Comparison of ENCODE assay signal across 16 cellular contexts in genomic region chr15:63908281-63908680, GRCh38.
DNase-seq lines count a peak whose midpoint lies in the region; TF ChIP-seq lines count a peak whose summit lies in the region.
"Had no signal": no experiment of that assay in that cellular context is flagged by ENCODE, and none has a peak within 500 bp of the region (broad histone marks: within the 10 kb centered on the region; RNA-seq: fewer than 3 reads in every experiment).

No MANE protein-coding gene starts in this region.

- TF ChIP-seq CTCF in mammary epithelial cell (conservative IDR thresholded peaks at IDR 0.05 in 1 of 2, IDR thresholded peaks at IDR 0.05 in 1 of 2; ENCODE audit: extremely low read depth in 1 of 2, insufficient read depth in 1 of 2, low read depth in 1 of 2, low read length in 2 of 2) (no peak), MCF 10A (IDR thresholded peaks at IDR 0.05; ENCODE audit: unreplicated experiment) (no peak), RWPE1 (conservative IDR thresholded peaks at IDR 0.05; ENCODE audit: low read depth) (no peak), spleen (IDR thresholded peaks at IDR 0.05 in 8 of 11, conservative IDR thresholded peaks at IDR 0.05 in 3 of 11) (no peak)

- no peak overlapping the region for H3K4me3 Mint-ChIP-seq in MCF 10A (ENCODE audit: unreplicated experiment)
- H3K4me3 Mint-ChIP-seq in dendritic cell treated with granulocyte-macrophage colony-stimulating factor and Interleukin-4, amounts not matched to agents 40 ng/mL and 50 ng/mL, for 4 days = no peak overlapping the region
- H3K4me3 Mint-ChIP-seq: CD4-positive, CD25-positive, alpha-beta regulatory T cell; GM23338 had no signal

- no peaks in the 10 kb centered on the region for H3K9me3 ChIP-seq in mammary epithelial cell (replicated peaks; ENCODE audit: insufficient read depth, low read length)
- H3K9me3 ChIP-seq in spleen = no peaks in the 10 kb centered on the region
- H3K9me3 ChIP-seq: BLaER1 had no signal

- CTCF ChIA-PET in mammary epithelial cell (lab: Charles Lee; ENCODE audit: low non-redundant PET) = no interaction called here
- CTCF ChIA-PET in MCF 10A (lab: Yijun Ruan, JAX) = interaction anchor here (0.6 to 1.2 kb wide), 3 partner anchors 38 to 1573 kb away, joined by 4 to 6 read pairs (median 6); partner anchors contain the start of gene DAPK2
- CTCF ChIA-PET in RWPE1 (lab: Yijun Ruan, JAX) = interaction anchor here (0.8 to 1.0 kb wide), 2 partner anchors 156 to 159 kb away, joined by 4 read pairs; no protein-coding TSS in a partner anchor
- CTCF ChIA-PET in HEK293T (lab: Yijun Ruan, JAX) = no interaction called here

- H3K27ac ChIP-seq in mammary epithelial cell (ENCODE audit: insufficient read depth, low read depth, low read length) (no peak overlapping the region), RWPE1 (peak overlapping the region; percentile 55), spleen (peak overlapping the region in 4 of 8 donors; percentile 26 to 76 (median 50))
- H3K27ac ChIP-seq: 22Rv1, BLaER1 had no signal

- no peaks in the 10 kb centered on the region for H3K4me1 Mint-ChIP-seq in MCF 10A (ENCODE audit: insufficient read depth, unreplicated experiment)
- H3K4me1 Mint-ChIP-seq in dendritic cell treated with granulocyte-macrophage colony-stimulating factor and Interleukin-4, amounts not matched to agents 40 ng/mL and 50 ng/mL, for 4 days (ENCODE audit: low read depth) = peaks cover 37% of the 10 kb centered on the region

- H4K20me1 ChIP-seq in mammary epithelial cell (ENCODE audit: insufficient read depth, low read length) = no peaks in the 10 kb centered on the region
- H4K20me1 ChIP-seq: BLaER1 had no signal

- H3K4me2 ChIP-seq in mammary epithelial cell (ENCODE audit: insufficient read depth, low read depth, low read length) = no peak overlapping the region
- H3K4me2 ChIP-seq: BLaER1, GM23338 had no signal

- dilution Hi-C loops in mammary epithelial cell (cut with HindIII; ENCODE audit: low sequenced_read_pairs) = no loop called here

- H3K36me3 ChIP-seq in mammary epithelial cell (ENCODE audit: insufficient read depth, low read length) (no peaks in the 10 kb centered on the region), spleen (peaks cover 0 to 46% (median 0%) of the 10 kb centered on the region in 6 donors)
- H3K36me3 ChIP-seq: BLaER1 had no signal

- no peaks in the 10 kb centered on the region for H3K36me3 Mint-ChIP-seq in MCF 10A (ENCODE audit: insufficient read depth, unreplicated experiment)
- no peaks in the 10 kb centered on the region for H3K36me3 Mint-ChIP-seq in dendritic cell treated with granulocyte-macrophage colony-stimulating factor and Interleukin-4, amounts not matched to agents 40 ng/mL and 50 ng/mL, for 4 days (ENCODE audit: low read depth)
- H3K36me3 Mint-ChIP-seq: CD4-positive, CD25-positive, alpha-beta regulatory T cell had no signal

- no peaks in the 10 kb centered on the region for H3K27me3 Mint-ChIP-seq in MCF 10A (ENCODE audit: insufficient read depth, unreplicated experiment)
- H3K27me3 Mint-ChIP-seq in dendritic cell treated with granulocyte-macrophage colony-stimulating factor and Interleukin-4, amounts not matched to agents 40 ng/mL and 50 ng/mL, for 4 days = peaks cover 4% of the 10 kb centered on the region
- H3K27me3 Mint-ChIP-seq: CD4-positive, CD25-positive, alpha-beta regulatory T cell had no signal

- intact Hi-C loops in mammary epithelial cell (cut with micrococcal nuclease) (no loop called here), MCF 10A (cut with micrococcal nuclease) (no loop called here), spleen (cut with DNase I; ENCODE audit: low total_unique reads) (no loop called here)
- intact Hi-C loops in dendritic cell treated with granulocyte-macrophage colony-stimulating factor and Interleukin-4, amounts not matched to agents 40 ng/mL and 50 ng/mL, for 4 days (cut with micrococcal nuclease) = no loop called here

- H3K4me1 ChIP-seq in mammary epithelial cell (ENCODE audit: insufficient read depth, low read length) (peaks cover 19% of the 10 kb centered on the region), spleen (peaks cover 19 to 76% (median 43%) of the 10 kb centered on the region in 6 donors)

- no TSS peak for BruUV-seq in mammary epithelial cell (replicated peaks; lab: Mats Ljungman, UMichigan)
- BruUV-seq in MCF 10A (replicated peaks; lab: Mats Ljungman, UMichigan) = no TSS peak

- POLR2A ChIA-PET in MCF 10A (lab: Yijun Ruan, JAX) (interaction anchor here (0.6 to 1.6 kb wide), 2 partner anchors 20 to 974 kb away, joined by 3 read pairs; no protein-coding TSS in a partner anchor), RWPE1 (lab: Yijun Ruan, JAX; ENCODE audit: low non-redundant PET) (no interaction called here), HEK293T (lab: Yijun Ruan, JAX) (no interaction called here)

- in situ Hi-C loops in mammary epithelial cell (cut with MboI; ENCODE audit: low sequenced_read_pairs in 2 of 2) = no loop called here

- DNase-seq in mammary epithelial cell (no peak), MCF 10A (ENCODE audit: unreplicated experiment) (no peak), RWPE1 (ENCODE audit: low spot score) (no peak), spleen (peak; percentile 63), DMS 273 (lab: John Stamatoyannopoulos, UW; ENCODE audit: unreplicated experiment) (no peak), HEK293T (ENCODE audit: extremely low spot score) (no peak), NCI-H345 (lab: John Stamatoyannopoulos, UW) (no peak)
- DNase-seq: AML-193; CD4-positive, CD25-positive, alpha-beta regulatory T cell; DMS 273 treated with DMSO at 0.1 percent for 48 hours; H7 had no signal

- TF ChIP-seq POLR2A in spleen (IDR thresholded peaks at IDR 0.05) = no peak

- 60% methylated on average over 3 of the region's 7 CpGs for whole genome bisulfite sequencing in mammary epithelial cell (ENCODE audit: low coverage, missing lambda C conversion rate)
- WGBS in spleen, 5 donors = 92 to 97% (median 94%) methylated on average over 7 of the region's 7 CpGs

- peak overlapping the region; percentile 78 for H2AFZ ChIP-seq in mammary epithelial cell (ENCODE audit: low read depth, low read length)
- H2AFZ ChIP-seq: GM23338 had no signal

- no peak overlapping the region for H3K9ac ChIP-seq in mammary epithelial cell (ENCODE audit: insufficient read depth, low read length)
- H3K9ac ChIP-seq: BLaER1 had no signal

- H3K4me3 ChIP-seq in mammary epithelial cell (replicated peaks in 1 of 3; ENCODE audit: insufficient read depth in 1 of 3, low read depth in 2 of 3, low read length in 3 of 3) (no peak overlapping the region), spleen (no peak overlapping the region)
- H3K4me3 ChIP-seq: BLaER1, GM12878, GM23338 had no signal

- H3K9me3 Mint-ChIP-seq in MCF 10A (ENCODE audit: unreplicated experiment) = no peaks in the 10 kb centered on the region
- H3K9me3 Mint-ChIP-seq in dendritic cell treated with granulocyte-macrophage colony-stimulating factor and Interleukin-4, amounts not matched to agents 40 ng/mL and 50 ng/mL, for 4 days = no peaks in the 10 kb centered on the region
- H3K9me3 Mint-ChIP-seq: CD4-positive, CD25-positive, alpha-beta regulatory T cell; GM23338 had no signal

- no peaks in the 10 kb centered on the region for H3K79me2 ChIP-seq in mammary epithelial cell (ENCODE audit: insufficient read depth, low read length)

- no peaks in the 10 kb centered on the region for H3K27me3 ChIP-seq in mammary epithelial cell (ENCODE audit: insufficient read depth, low read length)
- H3K27me3 ChIP-seq in spleen (replicated peaks in 1 of 7) = no peaks in the 10 kb centered on the region
- H3K27me3 ChIP-seq: BLaER1 had no signal

- H3K27ac Mint-ChIP-seq in MCF 10A (ENCODE audit: low read depth, unreplicated experiment) = no peak overlapping the region
- H3K27ac Mint-ChIP-seq in dendritic cell treated with granulocyte-macrophage colony-stimulating factor and Interleukin-4, amounts not matched to agents 40 ng/mL and 50 ng/mL, for 4 days = peak overlapping the region; percentile 70
- H3K27ac Mint-ChIP-seq: CD4-positive, CD25-positive, alpha-beta regulatory T cell; GM23338 had no signal

TF ChIP-seq in HEK293T, 16 proteins besides CTCF, POLR2A, EP300 and RAD21:
- TF ChIP-seq CTBP1 (IDR thresholded peaks at IDR 0.05; ENCODE audit: borderline replicate concordance) (no peak), HDGF (IDR thresholded peaks at IDR 0.05; ENCODE audit: borderline replicate concordance) (no peak), SUZ12 (IDR thresholded peaks at IDR 0.05) (no peak), TARDBP (IDR thresholded peaks at IDR 0.05) (no peak), FOXA1 (IDR thresholded peaks at IDR 0.05) (no peak), L3MBTL2 (conservative IDR thresholded peaks at IDR 0.05) (no peak), FOXK2 (IDR thresholded peaks at IDR 0.05) (no peak), ELF4 (IDR thresholded peaks at IDR 0.05) (no peak), PKNOX1 (IDR thresholded peaks at IDR 0.05) (no peak)

Comparison
In these comparisons a context has a peak if more than half of its experiments do, and no peak if none do; other contexts are left out.
1. CTCF ChIA-PET loops: an anchor here in MCF 10A (0.6 to 1.2 kb wide) and RWPE1 (0.8 to 1.0 kb wide); none called in mammary epithelial cell and HEK293T.